Comparison of ENCODE assay signal across 24 cellular contexts in genomic region chr15:95733931-95734330, GRCh38.
DNase-seq lines count a peak whose midpoint lies in the region; ATAC-seq, FAIRE-seq and TF ChIP-seq lines count a peak whose summit lies in the region.
"Had no signal": no experiment of that assay in that cellular context is flagged by ENCODE, and none has a peak within 500 bp of the region (broad histone marks: within the 10 kb centered on the region; RNA-seq: fewer than 3 reads in every experiment).

No MANE protein-coding gene starts in this region.

- peak overlapping the region; percentile 24 for H3K18ac ChIP-seq in neuronal stem cell (ENCODE audit: low read length)

- peaks cover 14% of the 10 kb centered on the region for H3K9me3 Mint-ChIP-seq in activated T-cell treated with anti-CD3 and anti-CD28 coated beads, Interleukin-2, amount 50 U/mL, for 4 hours
- peaks cover 3% of the 10 kb centered on the region for H3K9me3 Mint-ChIP-seq in astrocyte (ENCODE audit: unreplicated experiment)

- H3K79me2 ChIP-seq in astrocyte (ENCODE audit: insufficient read depth, low read length) (no peaks in the 10 kb centered on the region), SK-N-SH (ENCODE audit: insufficient read depth) (no peaks in the 10 kb centered on the region)

- no peak overlapping the region for H3K4ac ChIP-seq in neuronal stem cell (ENCODE audit: low read length)

- H3K27me3 ChIP-seq in astrocyte (ENCODE audit: insufficient read depth, low read length) (no peaks in the 10 kb centered on the region), neuronal stem cell (ENCODE audit: control insufficient read depth in 3 of 3, insufficient read depth in 3 of 3, low read depth in 1 of 3, low read length in 3 of 3) (no peaks in the 10 kb centered on the region), SK-N-SH (ENCODE audit: insufficient read depth) (no peaks in the 10 kb centered on the region), upper lobe of left lung (no peaks in the 10 kb centered on the region)
- H3K27me3 ChIP-seq: body of pancreas, upper lobe of right lung had no signal

- H3K4me2 ChIP-seq in astrocyte (ENCODE audit: low read length) (no peak overlapping the region), neuronal stem cell (ENCODE audit: insufficient read depth, low read length, poor library complexity, severe bottlenecking) (no peak overlapping the region), SK-N-SH (no peak overlapping the region)
- H3K4me2 ChIP-seq: A549 had no signal

- no CpG with 5 or more reads among the region's 3 CpGs for WGBS in neuronal stem cell (ENCODE audit: extremely low coverage in 2 of 2, insufficient read length in 2 of 2, insufficient replicate concordance in 1 of 2), 2 donors
- 4% methylated on average over 3 of the region's 3 CpGs for WGBS in SK-N-SH (ENCODE audit: low lambda C conversion rate)
- WGBS in upper lobe of left lung, 2 donors: 47 to 50% methylated on average over 3 of the region's 3 CpGs

- no peak for DNase-seq in activated T-cell treated with anti-CD3 and anti-CD28 coated beads, Interleukin-2, amount 50 U/mL, for 4 hours
- no peak for DNase-seq in activated T-cell treated with anti-CD3 and anti-CD28 coated beads, Interleukin-2, amount 50 U/mL, for 48 hours
- no peak for DNase-seq in astrocyte (ENCODE audit: low read depth)
- DNase-seq in neuronal stem cell (ENCODE audit: low spot score): no peak
- no peak for DNase-seq in SK-N-SH
- DNase-seq in GM20000 (ENCODE audit: low spot score): no peak
- no peak for DNase-seq in upper lobe of left lung
- DNase-seq: activated CD4-positive, alpha-beta T cell treated with anti-CD3 and anti-CD28 coated beads, Interleukin-2, amount 50 U/mL, for 1 hour; body of pancreas; COR-L47; hippocampal formation; left colon; NCI-H146; NCI-H446 treated with DMSO at 0.1 percent for 48 hours; posterior cingulate gyrus; SHP77 treated with DMSO at 0.1 percent for 48 hours; small intestine; upper lobe of right lung had no signal

- no peak overlapping the region for H3K14ac ChIP-seq in neuronal stem cell (ENCODE audit: low read length)

- H3K36me3 ChIP-seq in astrocyte (ENCODE audit: insufficient read depth, low read length): no peaks in the 10 kb centered on the region
- no peaks in the 10 kb centered on the region for H3K36me3 ChIP-seq in neuronal stem cell (replicated peaks in 1 of 2; ENCODE audit: control insufficient read depth in 2 of 2, insufficient read depth in 2 of 2, low read length in 2 of 2)
- no peaks in the 10 kb centered on the region for H3K36me3 ChIP-seq in SK-N-SH (replicated peaks in 1 of 2; ENCODE audit: control insufficient read depth in 1 of 2, insufficient read depth in 2 of 2, low read length in 1 of 2)
- H3K36me3 ChIP-seq in upper lobe of left lung: no peaks in the 10 kb centered on the region
- H3K36me3 ChIP-seq: upper lobe of right lung had no signal

- H3K36me3 Mint-ChIP-seq in activated T-cell treated with anti-CD3 and anti-CD28 coated beads, Interleukin-2, amount 50 U/mL, for 4 hours (ENCODE audit: insufficient read depth): peaks cover 6% of the 10 kb centered on the region
- no peaks in the 10 kb centered on the region for H3K36me3 Mint-ChIP-seq in astrocyte (ENCODE audit: low read depth, unreplicated experiment)
- H3K36me3 Mint-ChIP-seq: stimulated activated memory B cell treated with anti-CD40 and anti-IgM and Interleukin-4, amounts not matched to agents 10 μg/mL and 1 μg/mL and 100 μg/mL, for 72 hours had no signal

- H3K79me1 ChIP-seq in neuronal stem cell (ENCODE audit: low read depth, low read length): no peaks in the 10 kb centered on the region

- peak; percentile 4 to 43 for ATAC-seq in activated T-cell treated with anti-CD3 and anti-CD28 coated beads, Interleukin-2, amount 50 U/mL, for 4 hours
- peak; percentile 57 for ATAC-seq in HG02981 (IDR thresholded peaks at IDR 0.05; ENCODE audit: unreplicated experiment)
- no peak for ATAC-seq in upper lobe of left lung (ENCODE audit: low FRiP score in 2 of 2)
- ATAC-seq: A549; body of pancreas; left colon; stimulated activated memory B cell treated with anti-CD40 and anti-IgM and Interleukin-4, amounts not matched to agents 10 μg/mL and 1 μg/mL and 100 μg/mL, for 72 hours; upper lobe of right lung had no signal

- H3K9me3 ChIP-seq in astrocyte (ENCODE audit: insufficient read depth, low read depth, low read length) (no peaks in the 10 kb centered on the region), neuronal stem cell (replicated peaks in 1 of 2; ENCODE audit: control insufficient read depth in 2 of 2, insufficient read depth in 1 of 2, low read depth in 1 of 2, low read length in 2 of 2) (peaks cover 0 to 8% of the 10 kb centered on the region in 2 donors), SK-N-SH (no peaks in the 10 kb centered on the region), upper lobe of left lung (no peaks in the 10 kb centered on the region)
- H3K9me3 ChIP-seq: A549, body of pancreas, upper lobe of right lung had no signal

- no peak overlapping the region for H2AK5ac ChIP-seq in neuronal stem cell (ENCODE audit: low read depth, low read length)

- FAIRE-seq in astrocyte (lab: Jason Lieb, UNC): no peak
- FAIRE-seq: A549, GM18507, GM19239, small intestine had no signal

- H3K9ac ChIP-seq in astrocyte (ENCODE audit: low read length) (no peak overlapping the region), neuronal stem cell (ENCODE audit: low read depth, low read length, poor library complexity) (no peak overlapping the region), SK-N-SH (no peak overlapping the region)

- H4K91ac ChIP-seq in neuronal stem cell (ENCODE audit: low read depth, low read length, poor library complexity): no peak overlapping the region

- H2BK120ac ChIP-seq in neuronal stem cell (ENCODE audit: low read depth, low read length): no peak overlapping the region

- POLR2A ChIA-PET in SK-N-SH (lab: Yijun Ruan, JAX): no interaction called here

- H2BK5ac ChIP-seq in neuronal stem cell (ENCODE audit: low read length): no peak overlapping the region

- H3K4me3 ChIP-seq in astrocyte (ENCODE audit: insufficient read depth, low read depth, low read length) (no peak overlapping the region), neuronal stem cell (ENCODE audit: low read length in 2 of 2) (no peak overlapping the region), SK-N-SH (ENCODE audit: low read depth in 2 of 2, low read length in 1 of 2) (no peak overlapping the region), upper lobe of left lung (no peak overlapping the region)
- H3K4me3 ChIP-seq: A549, body of pancreas, upper lobe of right lung had no signal

- H3K27ac Mint-ChIP-seq in astrocyte (ENCODE audit: unreplicated experiment): peak overlapping the region; percentile 4
- H3K27ac Mint-ChIP-seq: activated T-helper 1 cell treated with anti-CD3 and anti-CD28 coated beads, Interleukin-12 subunit alpha, Interleukin-12 subunit beta, Interleukin-2, Interleukin-4 antibody, amounts not matched to agents 30 ng/mL and 10 ng/mL and 1 ng/mL, durations not matched to agents 14 hours and 24 hours and 36 hours; stimulated activated memory B cell treated with anti-CD40 and anti-IgM and Interleukin-4, amounts not matched to agents 10 μg/mL and 1 μg/mL and 100 μg/mL, for 72 hours had no signal

- no peak for TF ChIP-seq POLR2A in upper lobe of left lung (IDR thresholded peaks at IDR 0.05)

- H3F3A ChIP-seq in SK-N-SH (replicated peaks; ENCODE audit: insufficient read depth): no peaks in the 10 kb centered on the region

- TF ChIP-seq EP300 in SK-N-SH (IDR thresholded peaks at IDR 0.05; ENCODE audit: borderline replicate concordance in 1 of 2, low read depth in 1 of 2, low read length in 1 of 2) (no peak), upper lobe of left lung (IDR thresholded peaks at IDR 0.05) (no peak)

- H3K9me2 ChIP-seq in SK-N-SH: no peaks in the 10 kb centered on the region

- no peak overlapping the region for H3K4me3 Mint-ChIP-seq in activated T-cell treated with anti-CD3 and anti-CD28 coated beads, Interleukin-2, amount 50 U/mL, for 4 hours
- no peak overlapping the region for H3K4me3 Mint-ChIP-seq in astrocyte (ENCODE audit: unreplicated experiment)
- H3K4me3 Mint-ChIP-seq: activated T-helper 1 cell treated with anti-CD3 and anti-CD28 coated beads, Interleukin-12 subunit alpha, Interleukin-12 subunit beta, Interleukin-2, Interleukin-4 antibody, amounts not matched to agents 30 ng/mL and 10 ng/mL and 1 ng/mL, durations not matched to agents 14 hours and 24 hours and 36 hours; stimulated activated memory B cell treated with anti-CD40 and anti-IgM and Interleukin-4, amounts not matched to agents 10 μg/mL and 1 μg/mL and 100 μg/mL, for 72 hours had no signal

- no peak overlapping the region for H3K27ac ChIP-seq in astrocyte (ENCODE audit: low read depth, low read length)
- no peak overlapping the region for H3K27ac ChIP-seq in neuronal stem cell (replicated peaks; ENCODE audit: low read length)
- no peak overlapping the region for H3K27ac ChIP-seq in SK-N-SH (ENCODE audit: low read depth in 2 of 2, low read length in 1 of 2)
- H3K27ac ChIP-seq in upper lobe of left lung: no peak overlapping the region
- H3K27ac ChIP-seq: A549, body of pancreas, upper lobe of right lung had no signal

- H2BK15ac ChIP-seq in neuronal stem cell (ENCODE audit: low read length): no peak overlapping the region

- no peaks in the 10 kb centered on the region for H4K20me1 ChIP-seq in astrocyte (ENCODE audit: insufficient read depth, low read length)
- H4K20me1 ChIP-seq in SK-N-SH (ENCODE audit: insufficient read depth): no peaks in the 10 kb centered on the region

- TF ChIP-seq CTCF in astrocyte (IDR thresholded peaks at IDR 0.05; ENCODE audit: insufficient read depth, low read depth, low read length) (no peak), SK-N-SH (IDR thresholded peaks at IDR 0.05) (no peak), GM20000 (IDR thresholded peaks at IDR 0.05; ENCODE audit: extremely low read depth, missing control alignments) (no peak), upper lobe of left lung (IDR thresholded peaks at IDR 0.05) (no peak)

- H3K4me1 ChIP-seq in astrocyte (ENCODE audit: insufficient read depth, low read length) (peaks cover 5% of the 10 kb centered on the region), neuronal stem cell (ENCODE audit: control insufficient read depth in 2 of 2, insufficient read depth in 1 of 2, low read depth in 1 of 2, low read length in 2 of 2) (peaks cover 1 to 7% of the 10 kb centered on the region in 2 donors), SK-N-SH (ENCODE audit: control insufficient read depth in 1 of 2, insufficient read depth in 2 of 2, low read depth in 1 of 2, low read length in 1 of 2) (no peaks in the 10 kb centered on the region), upper lobe of left lung (peaks cover 0 to 7% (median 0%) of the 10 kb centered on the region in 4 donors)
- H3K4me1 ChIP-seq: A549, body of pancreas, upper lobe of right lung had no signal

- no peak overlapping the region for H2BK12ac ChIP-seq in neuronal stem cell (ENCODE audit: low read length)

- H4K8ac ChIP-seq in neuronal stem cell (ENCODE audit: low read depth, low read length): no peak overlapping the region

- no peaks in the 10 kb centered on the region for H3K27me3 Mint-ChIP-seq in activated T-cell treated with anti-CD3 and anti-CD28 coated beads, Interleukin-2, amount 50 U/mL, for 4 hours (ENCODE audit: low read depth)
- H3K27me3 Mint-ChIP-seq in astrocyte (ENCODE audit: low read depth, unreplicated experiment): peaks cover 6% of the 10 kb centered on the region
- H3K27me3 Mint-ChIP-seq: stimulated activated memory B cell treated with anti-CD40 and anti-IgM and Interleukin-4, amounts not matched to agents 10 μg/mL and 1 μg/mL and 100 μg/mL, for 72 hours had no signal

- peaks cover 32% of the 10 kb centered on the region for H3K4me1 Mint-ChIP-seq in activated T-cell treated with anti-CD3 and anti-CD28 coated beads, Interleukin-2, amount 50 U/mL, for 4 hours (ENCODE audit: low read depth)
- no peaks in the 10 kb centered on the region for H3K4me1 Mint-ChIP-seq in astrocyte (ENCODE audit: low read depth, unreplicated experiment)

- no peak for TF ChIP-seq RAD21 in SK-N-SH (IDR thresholded peaks at IDR 0.05; ENCODE audit: low read length)

- no peak overlapping the region for H3K23ac ChIP-seq in neuronal stem cell (ENCODE audit: low read depth, low read length, poor library complexity)

- CTCF ChIA-PET in SK-N-SH (lab: Yijun Ruan, JAX): no interaction called here

- no peak overlapping the region for H2AFZ ChIP-seq in astrocyte (ENCODE audit: low read depth, low read length)
- H2AFZ ChIP-seq in neuronal stem cell (ENCODE audit: low read length): peak overlapping the region; percentile 49
- no peak overlapping the region for H2AFZ ChIP-seq in SK-N-SH (ENCODE audit: low read depth)

Comparison
In these comparisons a context has a peak if more than half of its experiments do, and no peak if none do; other contexts are left out.
1. ATAC-seq: peak in activated T-cell treated with anti-CD3 and anti-CD28 coated beads, Interleukin-2, amount 50 U/mL, for 4 hours (2 of 2) and HG02981 (single experiment); none in upper lobe of left lung (0 of 2).